ENCODE assay signal across 9 cellular contexts in genomic region chr6:47168176-47168575, GRCh38.
DNase-seq lines count a peak whose midpoint lies in the region; ATAC-seq, FAIRE-seq and TF ChIP-seq lines count a peak whose summit lies in the region.
"Had no signal": no experiment of that assay in that cellular context is flagged by ENCODE, and none has a peak within 500 bp of the region (broad histone marks: within the 10 kb centered on the region; RNA-seq: fewer than 3 reads in every experiment).

No MANE protein-coding gene starts in this region.

- FAIRE-seq in urothelium cell line (lab: Jason Lieb, UNC): no peak

- no peak for TF ChIP-seq CTCF in WERI-Rb-1 (IDR thresholded peaks at IDR 0.05; ENCODE audit: low read depth, low read length)

- H3K27ac ChIP-seq in WERI-Rb-1: no peak overlapping the region
- H3K27ac ChIP-seq: BLaER1 had no signal

- peak; percentile 76 for ATAC-seq in left ventricle myocardium superior

- intact Hi-C loops in left ventricle myocardium superior (cut with micrococcal nuclease): no loop called here

- no peaks in the 10 kb centered on the region for H3K27me3 ChIP-seq in WERI-Rb-1 (ENCODE audit: insufficient read depth, low read depth, severe bottlenecking)
- H3K27me3 ChIP-seq: BLaER1 had no signal

- H3K9me3 ChIP-seq in WERI-Rb-1 (ENCODE audit: severe bottlenecking): peaks cover 4% of the 10 kb centered on the region
- H3K9me3 ChIP-seq: BLaER1 had no signal

- no peaks in the 10 kb centered on the region for H3K36me3 ChIP-seq in WERI-Rb-1
- H3K36me3 ChIP-seq: BLaER1 had no signal

- in situ Hi-C loops in SK-MEL-5 (cut with HindIII; ENCODE audit: low pct_unique_long_range_greater_than_20kb, low sequenced_read_pairs): no loop called here

- DNase-seq in NCI-H2171 treated with DMSO at 0.1 percent for 48 hours (lab: John Stamatoyannopoulos, UW): peak; percentile 6
- no peak for DNase-seq in NCI-H2171 (lab: John Stamatoyannopoulos, UW)
- peak; percentile 74 for DNase-seq in SK-MEL-5 (ENCODE audit: low read depth, low spot score)
- peak; percentile 50 for DNase-seq in left ventricle myocardium superior
- peak; percentile 80 for DNase-seq in urothelium cell line (ENCODE audit: low spot score)
- DNase-seq in SK-N-DZ (ENCODE audit: low spot score): no peak
- DNase-seq in GM19238 (ENCODE audit: insufficient read length, low spot score): no peak
- no peak for DNase-seq in WERI-Rb-1

- H3K4me3 ChIP-seq in WERI-Rb-1 (ENCODE audit: low read depth, low read length): no peak overlapping the region
- H3K4me3 ChIP-seq: BLaER1 had no signal

Comparison
In these comparisons a context has a peak if more than half of its experiments do, and no peak if none do; other contexts are left out.
1. DNase-seq: peak in NCI-H2171 treated with DMSO at 0.1 percent for 48 hours (single experiment), SK-MEL-5 (single experiment), left ventricle myocardium superior (single experiment) and urothelium cell line (single experiment); none in NCI-H2171 (single experiment), SK-N-DZ (single experiment), GM19238 (single experiment) and WERI-Rb-1 (single experiment).